ENCODE assay signal across 27 cellular contexts in the genomic region with DNA sequence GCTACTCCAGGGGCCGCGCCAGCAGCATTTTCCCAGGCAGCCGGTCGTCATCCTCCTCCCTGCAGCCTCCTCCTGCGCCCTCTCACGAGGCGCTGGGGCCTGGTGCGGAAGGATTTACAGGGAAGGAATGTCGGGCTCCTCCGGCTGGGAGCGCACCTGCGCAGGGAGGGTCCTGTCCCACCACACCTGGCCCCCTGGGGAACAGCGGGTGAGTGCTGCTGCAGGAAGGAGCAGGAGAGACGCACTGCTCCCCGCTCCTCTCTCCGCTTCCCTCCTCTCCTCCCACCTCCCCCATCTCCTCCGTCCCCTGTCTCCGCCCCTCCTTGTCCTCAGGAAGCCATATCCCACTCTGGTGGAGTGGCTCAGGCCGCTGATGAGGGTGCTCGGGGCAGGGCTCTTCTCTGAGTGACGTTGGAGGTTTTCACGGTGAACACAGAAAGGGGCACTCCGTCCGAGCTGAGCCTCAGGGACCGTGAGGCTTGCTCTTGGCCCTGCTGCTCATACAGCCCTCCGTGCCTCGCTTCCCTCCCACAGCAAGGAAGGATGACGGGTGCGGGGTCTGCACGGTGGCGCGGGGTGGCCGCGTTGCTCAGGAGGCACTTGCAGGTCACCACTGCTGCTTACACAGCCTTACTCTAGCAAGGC. TPM values are rescaled to one million over a fixed set of nuclear protein-coding genes. Genes with fewer than 3 reads are reported as not detected.
DNase-seq lines count a peak whose midpoint lies in the region; ATAC-seq and TF ChIP-seq lines count a peak whose summit lies in the region.
"Had no signal": no experiment of that assay in that cellular context is flagged by ENCODE, and none has a peak within 500 bp of the region (broad histone marks: within the 10 kb centered on the region; RNA-seq: fewer than 3 reads in every experiment).

No MANE protein-coding gene starts in this region.

- H2AFZ ChIP-seq in trophoblast cell (ENCODE audit: insufficient read depth, low read length, poor library complexity): no peak overlapping the region

- no peak overlapping the region for H3K18ac ChIP-seq in trophoblast cell (ENCODE audit: low read length)

- H2BK12ac ChIP-seq in trophoblast cell (ENCODE audit: low read length): no peak overlapping the region

- H3K23ac ChIP-seq in trophoblast cell (ENCODE audit: low read length): no peak overlapping the region

- TF ChIP-seq POLR2A in suprapubic skin (IDR thresholded peaks at IDR 0.05): no peak

- H3K27me3 ChIP-seq in HUES48 (ENCODE audit: control insufficient read depth, insufficient read depth, low read length) (peaks cover 76% of the 10 kb centered on the region), RWPE2 (ENCODE audit: insufficient read depth, poor library complexity, severe bottlenecking) (peaks cover 20% of the 10 kb centered on the region), iPS-20b (ENCODE audit: insufficient read depth, low read length) (peaks cover 82% of the 10 kb centered on the region), trophoblast cell (ENCODE audit: insufficient read depth, low read length) (peaks cover 15% of the 10 kb centered on the region), suprapubic skin (peaks cover 80% of the 10 kb centered on the region), foreskin keratinocyte (peaks cover 21% of the 10 kb centered on the region)
- H3K27me3 ChIP-seq: right atrium auricular region, thyroid gland had no signal

- no peak for TF ChIP-seq CTCF in RWPE2 (IDR thresholded peaks at IDR 0.05; ENCODE audit: poor library complexity, severe bottlenecking)
- no peak for TF ChIP-seq CTCF in suprapubic skin (IDR thresholded peaks at IDR 0.05)
- TF ChIP-seq CTCF in foreskin keratinocyte (conservative IDR thresholded peaks at IDR 0.05): no peak

- H3K27ac ChIP-seq in HUES48 (ENCODE audit: low read depth, low read length): no peak overlapping the region
- H3K27ac ChIP-seq in RWPE2 (ENCODE audit: poor library complexity, severe bottlenecking): no peak overlapping the region
- no peak overlapping the region for H3K27ac ChIP-seq in iPS-20b (ENCODE audit: low read length)
- no peak overlapping the region for H3K27ac ChIP-seq in trophoblast cell (ENCODE audit: low read depth, low read length)
- H3K27ac ChIP-seq in suprapubic skin: no peak overlapping the region
- H3K27ac ChIP-seq in foreskin keratinocyte: no peak overlapping the region
- H3K27ac ChIP-seq: HL-60, ovary, right atrium auricular region, spleen, thyroid gland had no signal

- no peaks in the 10 kb centered on the region for H3K9me3 ChIP-seq in HUES48 (ENCODE audit: control insufficient read depth, insufficient read depth, low read length)
- H3K9me3 ChIP-seq in RWPE2 (ENCODE audit: severe bottlenecking): no peaks in the 10 kb centered on the region
- no peaks in the 10 kb centered on the region for H3K9me3 ChIP-seq in iPS-20b (ENCODE audit: insufficient read depth, low read depth, low read length)
- peaks cover 8% of the 10 kb centered on the region for H3K9me3 ChIP-seq in trophoblast cell (ENCODE audit: insufficient read depth, low read depth, low read length)
- H3K9me3 ChIP-seq in suprapubic skin: no peaks in the 10 kb centered on the region
- H3K9me3 ChIP-seq: ovary, right atrium auricular region, spleen, thyroid gland had no signal

- no peak overlapping the region for H2AK5ac ChIP-seq in trophoblast cell (ENCODE audit: low read length)

- H3K79me2 ChIP-seq in trophoblast cell (ENCODE audit: control insufficient read depth, insufficient read depth, low read length, poor library complexity): no peaks in the 10 kb centered on the region

- H3K4me3 ChIP-seq in HUES48 (ENCODE audit: low read depth, low read length) (peak overlapping the region; percentile 56), RWPE2 (ENCODE audit: severe bottlenecking) (no peak overlapping the region), iPS-20b (ENCODE audit: low read length) (peak overlapping the region; percentile 68), trophoblast cell (ENCODE audit: low read depth, low read length) (peak overlapping the region; percentile 46), suprapubic skin (no peak overlapping the region)
- H3K4me3 ChIP-seq: ovary, right atrium auricular region, spleen, thyroid gland had no signal

- no peak overlapping the region for H3K9ac ChIP-seq in HUES48 (ENCODE audit: low read depth, low read length)
- 0 out of 2 replicates have a peak overlapping the region, but pooled peaks have one; percentile 38 for H3K9ac ChIP-seq in iPS-20b (ENCODE audit: low read depth, low read length)
- no peak overlapping the region for H3K9ac ChIP-seq in trophoblast cell (ENCODE audit: low read length)

- H2BK5ac ChIP-seq in trophoblast cell (ENCODE audit: low read depth, low read length, poor library complexity): no peak overlapping the region

- no peaks in the 10 kb centered on the region for H3K79me1 ChIP-seq in trophoblast cell (ENCODE audit: low read length)

- TF ChIP-seq EP300 in suprapubic skin (IDR thresholded peaks at IDR 0.05): no peak

- no peak overlapping the region for H4K12ac ChIP-seq in trophoblast cell (ENCODE audit: low read depth, low read length)

- DNase-seq in RWPE2 (ENCODE audit: low spot score) (no peak), trophoblast cell (no peak), suprapubic skin (ENCODE audit: low spot score in 2 of 2) (no peak), foreskin keratinocyte (no peak)
- no peak for DNase-seq in activated CD4-positive, alpha-beta T cell treated with anti-CD3 and anti-CD28 coated beads, Interleukin-2, amount 50 U/mL, for 48 hours
- DNase-seq: activated T-cell treated with anti-CD3 and anti-CD28 coated beads, Interleukin-2, amount 50 U/mL, for 24 hours; CD4-positive, alpha-beta T cell; effector CD8-positive, alpha-beta T cell; foreskin fibroblast; mesenchymal stem cell; naive thymus-derived CD8-positive, alpha-beta T cell; NCI-H1092 treated with DMSO at 0.1 percent for 48 hours; NCI-H2081 treated with DMSO at 0.1 percent for 48 hours; ovary; spleen; stimulated activated CD4-positive, alpha-beta T cell treated with anti-CD3 and anti-CD28 coated beads, Interleukin-4, amount 100 ng/mL, for 4 hours; stimulated activated naive CD4-positive, alpha-beta T cell treated with Interleukin-2 at 50 U/mL for 16 hours; thyroid gland had no signal

- H2BK120ac ChIP-seq in trophoblast cell (ENCODE audit: insufficient read depth, low read length, poor library complexity): no peak overlapping the region

- no peak overlapping the region for H3K14ac ChIP-seq in trophoblast cell (ENCODE audit: low read length)

- no CpG with 5 or more reads among the region's 34 CpGs for WGBS in trophoblast cell (ENCODE audit: extremely low coverage, insufficient coverage, insufficient read length)
- WGBS in suprapubic skin: 13% methylated on average over 25 of the region's 34 CpGs

- no peak overlapping the region for H4K8ac ChIP-seq in trophoblast cell (ENCODE audit: low read depth, low read length)

- H4K91ac ChIP-seq in trophoblast cell (ENCODE audit: low read depth, low read length): no peak overlapping the region

- ATAC-seq in RWPE2 (ENCODE audit: low read depth) (0 out of 3 replicates have a peak, but pooled peaks have one; percentile 4), foreskin keratinocyte (no peak)
- ATAC-seq: naive thymus-derived CD8-positive, alpha-beta T cell; Panc1 had no signal

- H3K36me3 ChIP-seq in HUES48 (ENCODE audit: control insufficient read depth, insufficient read depth, low read length) (no peaks in the 10 kb centered on the region), RWPE2 (ENCODE audit: low read depth) (no peaks in the 10 kb centered on the region), iPS-20b (ENCODE audit: insufficient read depth, low read depth, low read length) (no peaks in the 10 kb centered on the region), trophoblast cell (ENCODE audit: control insufficient read depth in 1 of 2, insufficient read depth in 2 of 2, low read length in 2 of 2) (no peaks in the 10 kb centered on the region), suprapubic skin (no peaks in the 10 kb centered on the region)
- H3K36me3 ChIP-seq: ovary, right atrium auricular region, spleen, thyroid gland had no signal

- H3K4ac ChIP-seq in trophoblast cell (ENCODE audit: low read depth, low read length): no peak overlapping the region

- H3K4me2 ChIP-seq in trophoblast cell (ENCODE audit: low read length): peak overlapping the region; percentile 43

- H3K4me1 ChIP-seq in HUES48 (ENCODE audit: control insufficient read depth, insufficient read depth, low read length) (no peaks in the 10 kb centered on the region; the same call in 1 of the 2 replicates), RWPE2 (ENCODE audit: insufficient read depth, poor library complexity, severe bottlenecking) (no peaks in the 10 kb centered on the region), iPS-20b (ENCODE audit: insufficient read depth, low read length) (peaks cover 7% of the 10 kb centered on the region; the same call in 1 of the 2 replicates), trophoblast cell (ENCODE audit: control insufficient read depth in 1 of 2, insufficient read depth in 2 of 2, low read length in 2 of 2) (peaks cover 6 to 9% of the 10 kb centered on the region in 2 experiments), suprapubic skin (peaks cover 11% of the 10 kb centered on the region), foreskin keratinocyte (no peaks in the 10 kb centered on the region)
- H3K4me1 ChIP-seq: right atrium auricular region, thyroid gland had no signal

RNA-seq across cellular contexts. Expression of a gene that starts 31.3 kb away (rescaled TPM):
- 25.8 and 26.3 TPM in 2 replicates for polyA plus RNA-seq in trophoblast cell (2013)
- total RNA-seq in suprapubic skin (10 to 100 TPM; 20.3 to 45.9 (median 33.5) TPM), foreskin keratinocyte (20.3 and 26.4 TPM in 2 replicates)
- polyA plus RNA-seq in foreskin keratinocyte: 22.0 and 32.8 TPM in 2 replicates
- total RNA-seq: activated CD8-positive, alpha-beta memory T cell treated with anti-CD3 and anti-CD28 coated beads for 36 hours; CD4-positive, alpha-beta T cell; chondrocyte; naive thymus-derived CD8-positive, alpha-beta T cell; right atrium auricular region; spleen; T-helper 1 cell treated with Interleukin-12 subunit alpha and Interleukin-12 subunit beta and Interleukin-4 antibody, amounts not matched to agents 30 ng/mL and 1 ng/mL, for 36 hours; thyroid gland had no signal
- polyA plus RNA-seq: IgD-negative memory B cell; naive thymus-derived CD8-positive, alpha-beta T cell; ovary had no signal

RNA-seq across cellular contexts. Expression of a gene that starts 50.2 kb away (rescaled TPM):
- 83.0 and 83.7 TPM in 2 replicates for polyA plus RNA-seq in trophoblast cell (2013)
- total RNA-seq in suprapubic skin: 10 to 100 TPM; 38.9 to 64.5 (median 51.2) TPM
- 68.2 and 84.6 TPM in 2 replicates for total RNA-seq in foreskin keratinocyte
- polyA plus RNA-seq in foreskin keratinocyte: 154 and 160 TPM in 2 replicates

RNA-seq across cellular contexts. Expression of a gene that starts 51.8 kb away (rescaled TPM):
- 70.1 and 72.5 TPM in 2 replicates for polyA plus RNA-seq in trophoblast cell (2013)
- total RNA-seq in suprapubic skin (10 to 100 TPM; 13.7 to 62.5 (median 41.2) TPM), foreskin keratinocyte (65.3 and 73.6 TPM in 2 replicates)
- 102 and 104 TPM in 2 replicates for polyA plus RNA-seq in foreskin keratinocyte

Comparison
In these comparisons a context has a peak if more than half of its experiments do, and no peak if none do; other contexts are left out.
1. H3K4me3 ChIP-seq: peak in HUES48 (single experiment), iPS-20b (single experiment) and trophoblast cell (single experiment); none in RWPE2 (single experiment) and suprapubic skin (single experiment).